Comparison of ENCODE assay signal across 10 cellular contexts in the genomic region with DNA sequence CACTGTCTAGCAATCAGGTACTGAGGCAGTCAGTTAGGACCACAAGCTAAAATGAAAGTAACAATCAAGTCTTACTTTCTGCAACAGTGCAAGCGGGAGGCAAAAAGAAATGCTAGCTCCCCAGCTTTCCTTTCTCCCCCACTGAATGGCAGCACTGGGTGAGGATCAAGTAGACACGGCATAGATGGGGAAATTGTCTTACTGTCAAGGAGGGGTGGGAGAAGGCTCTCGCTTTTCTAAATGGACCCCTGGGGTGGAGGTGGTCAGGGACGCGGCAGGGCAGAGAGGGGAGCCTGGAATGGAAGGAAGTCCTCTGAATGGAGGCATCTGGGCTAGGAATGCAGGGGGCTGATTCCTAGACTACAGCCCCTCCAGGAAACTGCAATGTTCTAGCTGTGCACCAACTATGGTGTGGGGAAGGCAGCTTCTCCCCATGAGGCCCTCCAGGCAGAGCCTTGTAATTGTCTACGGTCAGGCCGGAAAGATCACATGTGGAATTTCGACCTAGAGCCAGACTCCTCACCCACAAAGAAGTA.
DNase-seq lines count a peak whose midpoint lies in the region; ATAC-seq and TF ChIP-seq lines count a peak whose summit lies in the region.
"Had no signal": no experiment of that assay in that cellular context is flagged by ENCODE, and none has a peak within 500 bp of the region (broad histone marks: within the 10 kb centered on the region; RNA-seq: fewer than 3 reads in every experiment).

No MANE protein-coding gene starts in this region.

- DNase-seq in central memory CD8-positive, alpha-beta T cell (ENCODE audit: low spot score in 2 of 2): no peak
- peak; percentile 19 for DNase-seq in midbrain (lab: John Stamatoyannopoulos, UW)
- no peak for DNase-seq in HCEC 1CT
- no peak for DNase-seq in NK-92 treated with Interleukin-12 subunit alpha and Interleukin-12 subunit beta, amount 100 ng/mL, for 24 hours (lab: John Stamatoyannopoulos, UW)
- DNase-seq: DMS153, Peyer's patch had no signal

- peaks cover 28% of the 10 kb centered on the region for H3K4me1 Mint-ChIP-seq in central memory CD8-positive, alpha-beta T cell

- ATAC-seq in central memory CD8-positive, alpha-beta T cell (replicated peaks; ENCODE audit: extremely low read depth, poor library complexity, severe bottlenecking): peak; percentile 78
- ATAC-seq in HG03565 (IDR thresholded peaks at IDR 0.05; ENCODE audit: unreplicated experiment): no peak
- ATAC-seq in GM21447 (IDR thresholded peaks at IDR 0.05; ENCODE audit: unreplicated experiment): no peak

- H3K4me3 Mint-ChIP-seq in central memory CD8-positive, alpha-beta T cell: peak overlapping the region; percentile 85

- no peak for TF ChIP-seq CTCF in C4-2B (conservative IDR thresholded peaks at IDR 0.05)

- peaks cover 6% of the 10 kb centered on the region for H3K36me3 Mint-ChIP-seq in central memory CD8-positive, alpha-beta T cell (ENCODE audit: insufficient read depth)

- H3K27ac ChIP-seq in C4-2B (peak overlapping the region; percentile 81), HUES48 (ENCODE audit: low read depth, low read length) (peak overlapping the region; percentile 79)
- H3K27ac ChIP-seq: Peyer's patch had no signal

- H3K27ac Mint-ChIP-seq in central memory CD8-positive, alpha-beta T cell (ENCODE audit: low read depth): peak overlapping the region; percentile 86

- no peaks in the 10 kb centered on the region for H3K9me3 Mint-ChIP-seq in central memory CD8-positive, alpha-beta T cell

- H3K9me3 ChIP-seq in HUES48 (ENCODE audit: control insufficient read depth, insufficient read depth, low read length): no peaks in the 10 kb centered on the region
- H3K9me3 ChIP-seq: Peyer's patch had no signal

- no peaks in the 10 kb centered on the region for H3K27me3 ChIP-seq in HUES48 (ENCODE audit: control insufficient read depth, insufficient read depth, low read length)
- H3K27me3 ChIP-seq: Peyer's patch had no signal

- H3K36me3 ChIP-seq in HUES48 (ENCODE audit: control insufficient read depth, insufficient read depth, low read length): no peaks in the 10 kb centered on the region
- H3K36me3 ChIP-seq: Peyer's patch had no signal

- H3K9ac ChIP-seq in HUES48 (ENCODE audit: low read depth, low read length): no peak overlapping the region

- H3K27me3 Mint-ChIP-seq in central memory CD8-positive, alpha-beta T cell: no peaks in the 10 kb centered on the region

- H3K4me3 ChIP-seq in HUES48 (ENCODE audit: low read depth, low read length): peak overlapping the region; percentile 3

- H3K4me1 ChIP-seq in HUES48 (ENCODE audit: control insufficient read depth, insufficient read depth, low read length): peaks cover 37% of the 10 kb centered on the region
- H3K4me1 ChIP-seq: Peyer's patch had no signal
